Comparison of ENCODE assay signal across 8 cellular contexts in the genomic region with DNA sequence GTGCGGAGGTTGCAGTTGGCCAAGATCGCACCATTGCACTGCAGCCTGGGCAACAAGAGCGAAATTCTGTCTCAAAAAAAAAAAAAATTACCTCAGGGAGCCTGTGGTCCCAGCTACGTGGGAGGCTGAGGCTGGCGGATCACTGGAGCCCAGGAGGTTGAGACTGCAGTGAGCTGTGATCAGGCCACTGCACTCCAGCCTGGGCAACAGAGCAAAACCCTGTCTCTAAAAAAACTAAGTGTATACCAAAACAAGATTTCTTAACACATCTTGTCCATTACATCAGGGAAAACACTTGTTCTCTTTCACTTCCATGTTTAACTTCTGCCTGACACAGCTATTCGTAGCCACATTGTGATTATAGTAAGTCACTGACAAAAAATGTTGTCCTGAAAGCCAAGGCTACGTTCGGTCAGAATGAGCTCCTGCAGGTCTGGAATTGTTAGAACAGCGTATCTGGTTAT. TPM values are rescaled to one million over a fixed set of nuclear protein-coding genes. Genes with fewer than 3 reads are reported as not detected.
DNase-seq lines count a peak whose midpoint lies in the region; ATAC-seq and TF ChIP-seq lines count a peak whose summit lies in the region.

No MANE protein-coding gene starts in this region.

- peaks cover 8% of the 10 kb centered on the region for H3K27me3 Mint-ChIP-seq in endothelial cell (ENCODE audit: unreplicated experiment)

- peaks cover 0 to 1% (median 0%) of the 10 kb centered on the region in 3 donors for H3K27me3 ChIP-seq in psoas muscle (ENCODE audit: insufficient read depth in 3 of 3, low read length in 2 of 3)

- no peaks in the 10 kb centered on the region for H3K9me3 Mint-ChIP-seq in endothelial cell (ENCODE audit: unreplicated experiment)

- H3K4me3 Mint-ChIP-seq in endothelial cell (ENCODE audit: unreplicated experiment) = peak overlapping the region; percentile 90

- peaks cover 41% of the 10 kb centered on the region for H3K4me1 ChIP-seq in psoas muscle

- no peaks in the 10 kb centered on the region for H3K9me3 ChIP-seq in psoas muscle

- peaks cover 0 to 20% of the 10 kb centered on the region in 2 donors for H3K36me3 ChIP-seq in psoas muscle (ENCODE audit: insufficient read depth in 1 of 2, low read depth in 1 of 2)

- no peak overlapping the region for H3K27ac Mint-ChIP-seq in endothelial cell (ENCODE audit: unreplicated experiment)

- ATAC-seq in psoas muscle = peak; percentile 21 to 40 (median 30)
- no peak for ATAC-seq in GM19035 (IDR thresholded peaks at IDR 0.05; ENCODE audit: unreplicated experiment)
- no peak for ATAC-seq in GM21529 (IDR thresholded peaks at IDR 0.05; ENCODE audit: unreplicated experiment)
- no peak for ATAC-seq in left cardiac atrium

- peak overlapping the region; percentile 100 for H3K27ac ChIP-seq in psoas muscle

- peaks cover 42% of the 10 kb centered on the region for H3K4me1 Mint-ChIP-seq in endothelial cell (ENCODE audit: unreplicated experiment)

- TF ChIP-seq CTCF in endothelial cell (IDR thresholded peaks at IDR 0.05; ENCODE audit: unreplicated experiment) = no peak
- no peak for TF ChIP-seq CTCF in psoas muscle (IDR thresholded peaks at IDR 0.05)

- DNase-seq in GM03348 (ENCODE audit: low spot score) (peak; percentile 66), NOMO-1 treated with dmso at 0.1 percent for 144 hours (lab: John Stamatoyannopoulos, UW; ENCODE audit: unreplicated experiment) (peak; percentile 44), endothelial cell (ENCODE audit: low spot score) (no peak), psoas muscle (no peak), left cardiac atrium (no peak)
- DNase-seq in effector CD8-positive, alpha-beta T cell (lab: John Stamatoyannopoulos, UW) = no peak

- H3K4me3 ChIP-seq in psoas muscle = peak overlapping the region; percentile 95

- 55 to 76% (median 55%) methylated on average over 9 of the region's 9 CpGs for WGBS in psoas muscle, 3 donors

- intact Hi-C loops in psoas muscle (cut with DNase I) = loop anchor here in 1 of 2 donors (10.0 kb wide), 1 partner anchor 122 kb away; a partner anchor contains a TSS
- intact Hi-C loops in left cardiac atrium (cut with DNase I) = no loop called here

- peaks cover 12% of the 10 kb centered on the region for H3K36me3 Mint-ChIP-seq in endothelial cell (ENCODE audit: low read depth, unreplicated experiment)

RNA-seq across cellular contexts. Expression of a gene that starts 1.4 kb away (rescaled TPM):
- total RNA-seq in endothelial cell (ENCODE audit: unreplicated experiment) (22.9 TPM), psoas muscle (10 to 100 TPM in 2 of 4 donors, 1 to 10 TPM in 2; 5.9 to 15.7 (median 9.7) TPM), left cardiac atrium (10 to 100 TPM; 11.3 to 15.6 TPM)
- 10 to 100 TPM in 2 of 3 donors, 1 to 10 TPM in 1; 7.4 to 16.3 (median 10.1) TPM for polyA plus RNA-seq in psoas muscle

RNA-seq across cellular contexts. Expression of a gene that starts 2.0 kb away (rescaled TPM):
- 118 TPM for total RNA-seq in endothelial cell (ENCODE audit: unreplicated experiment)
- total RNA-seq in psoas muscle = 10 to 100 TPM; 15.0 to 30.0 (median 21.0) TPM
- polyA plus RNA-seq in psoas muscle = 10 to 100 TPM; 12.5 to 18.1 (median 15.3) TPM
- 10 to 100 TPM; 19.2 to 21.1 TPM for total RNA-seq in left cardiac atrium

RNA-seq across cellular contexts. Expression of a gene that starts 9.0 kb away (rescaled TPM):
- total RNA-seq in endothelial cell (ENCODE audit: unreplicated experiment) = 8.0 TPM
- 1 to 10 TPM in 3 of 4 donors, under 1 TPM in 1; 0.89 to 3.1 (median 1.5) TPM for total RNA-seq in psoas muscle
- under 1 TPM; 0.47 to 0.63 (median 0.56) TPM for polyA plus RNA-seq in psoas muscle
- 1 to 10 TPM; 6.5 to 8.0 TPM for total RNA-seq in left cardiac atrium

RNA-seq across cellular contexts. Expression of a gene that starts 50.2 kb away (rescaled TPM):
- total RNA-seq in endothelial cell (ENCODE audit: unreplicated experiment) (123 TPM), psoas muscle (100 to 1,000 TPM in 1 of 4 donors, 10 to 100 TPM in 3; 77.7 to 140 (median 81.8) TPM), left cardiac atrium (100 to 1,000 TPM; 107 to 121 TPM)
- polyA plus RNA-seq in psoas muscle = 10 to 100 TPM; 58.7 to 77.6 (median 65.9) TPM

RNA-seq across cellular contexts. Expression of a gene that starts 60.0 kb away (rescaled TPM):
- total RNA-seq in endothelial cell (ENCODE audit: unreplicated experiment) (0.33 TPM), psoas muscle (1 to 10 TPM in 2 of 4 donors, under 1 TPM in 1, not detected in 1; 0.55 to 1.2 (median 1.1) TPM), left cardiac atrium (under 1 TPM; 0.15 to 0.29 TPM)
- under 1 TPM in 2 of 3 donors, not detected in 1; 0.14 to 0.18 TPM for polyA plus RNA-seq in psoas muscle

Comparison
In these comparisons a context has a peak if more than half of its experiments do, and no peak if none do; other contexts are left out.
1. DNase-seq: peak in GM03348 (single experiment) and NOMO-1 treated with dmso at 0.1 percent for 144 hours (single experiment); none in endothelial cell (single experiment), psoas muscle (0 of 2), effector CD8-positive, alpha-beta T cell (single experiment) and left cardiac atrium (single experiment).
2. ATAC-seq: peak in psoas muscle (4 of 4); none in GM19035 (single experiment), GM21529 (single experiment) and left cardiac atrium (0 of 2).